ENCODE assay signal across 1 cellular context in genomic region chr2:25521665-25522387, GRCh38.
TF ChIP-seq lines count a peak whose summit lies in the region.

No MANE protein-coding gene starts in this region.

TF ChIP-seq in HEK293, 187 proteins besides CTCF, POLR2A, EP300 and RAD21 (continued from another document):
- no peak for TF ChIP-seq ZNF112 (tag by site-specific recombination; IDR thresholded peaks at IDR 0.05)
- no peak for TF ChIP-seq SP3 (tag by site-specific recombination; IDR thresholded peaks at IDR 0.05)
- peak; percentile 83 for TF ChIP-seq PRDM10 (tag by site-specific recombination; IDR thresholded peaks at IDR 0.05)
- TF ChIP-seq ZNF138 (tag by site-specific recombination; IDR thresholded peaks at IDR 0.05; ENCODE audit: borderline replicate concordance) = no peak
- no peak for TF ChIP-seq ZNF600 (tag by site-specific recombination; IDR thresholded peaks at IDR 0.05)
- no peak for TF ChIP-seq ZNF398 (tag by site-specific recombination; IDR thresholded peaks at IDR 0.05)
- no peak for TF ChIP-seq ZNF529 (tag by site-specific recombination; IDR thresholded peaks at IDR 0.05; ENCODE audit: insufficient replicate concordance)
- peak; percentile 21; the same call in 1 of the 2 replicates for TF ChIP-seq OSR2 (tag by site-specific recombination; IDR thresholded peaks at IDR 0.05)
- TF ChIP-seq ZXDB (tag by site-specific recombination; IDR thresholded peaks at IDR 0.05) = no peak
- no peak for TF ChIP-seq ZNF280D (tag by site-specific recombination; IDR thresholded peaks at IDR 0.05)
- 0 out of 2 replicates have a peak, but pooled peaks have one; percentile 10 for TF ChIP-seq ZNF366 (tag by site-specific recombination; conservative IDR thresholded peaks at IDR 0.05)
- no peak for TF ChIP-seq ZNF19 (tag by site-specific recombination; IDR thresholded peaks at IDR 0.05; ENCODE audit: low read depth)
- TF ChIP-seq ZNF362 (tag by site-specific recombination; IDR thresholded peaks at IDR 0.05) = no peak
- no peak for TF ChIP-seq ZNF544 (tag by site-specific recombination; IDR thresholded peaks at IDR 0.05)
- peak; percentile 92 for TF ChIP-seq SP7 (tag by site-specific recombination; IDR thresholded peaks at IDR 0.05)
- TF ChIP-seq ZNF214 (tag by site-specific recombination; IDR thresholded peaks at IDR 0.05; ENCODE audit: borderline replicate concordance) = no peak
- no peak for TF ChIP-seq ZNF792 (tag by site-specific recombination; IDR thresholded peaks at IDR 0.05)
- TF ChIP-seq KLF8 (tag by site-specific recombination; IDR thresholded peaks at IDR 0.05) = no peak
- no peak for TF ChIP-seq ZNF555 (tag by site-specific recombination; conservative IDR thresholded peaks at IDR 0.05)
- TF ChIP-seq ZFP37 (tag by site-specific recombination; IDR thresholded peaks at IDR 0.05) = no peak
- TF ChIP-seq, protein P1, sequence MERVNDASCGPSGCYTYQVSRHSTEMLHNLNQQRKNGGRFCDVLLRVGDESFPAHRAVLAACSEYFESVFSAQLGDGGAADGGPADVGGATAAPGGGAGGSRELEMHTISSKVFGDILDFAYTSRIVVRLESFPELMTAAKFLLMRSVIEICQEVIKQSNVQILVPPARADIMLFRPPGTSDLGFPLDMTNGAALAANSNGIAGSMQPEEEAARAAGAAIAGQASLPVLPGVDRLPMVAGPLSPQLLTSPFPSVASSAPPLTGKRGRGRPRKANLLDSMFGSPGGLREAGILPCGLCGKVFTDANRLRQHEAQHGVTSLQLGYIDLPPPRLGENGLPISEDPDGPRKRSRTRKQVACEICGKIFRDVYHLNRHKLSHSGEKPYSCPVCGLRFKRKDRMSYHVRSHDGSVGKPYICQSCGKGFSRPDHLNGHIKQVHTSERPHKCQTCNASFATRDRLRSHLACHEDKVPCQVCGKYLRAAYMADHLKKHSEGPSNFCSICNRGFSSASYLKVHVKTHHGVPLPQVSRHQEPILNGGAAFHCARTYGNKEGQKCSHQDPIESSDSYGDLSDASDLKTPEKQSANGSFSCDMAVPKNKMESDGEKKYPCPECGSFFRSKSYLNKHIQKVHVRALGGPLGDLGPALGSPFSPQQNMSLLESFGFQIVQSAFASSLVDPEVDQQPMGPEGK (tag by site-specific recombination; IDR thresholded peaks at IDR 0.05) = peak; percentile 37; the same call in 1 of the 2 replicates
- no peak for TF ChIP-seq ZNF426 (tag by site-specific recombination; IDR thresholded peaks at IDR 0.05)
- TF ChIP-seq ZNF785 (tag by site-specific recombination; IDR thresholded peaks at IDR 0.05) = no peak
- TF ChIP-seq ZNF701 (tag by site-specific recombination; IDR thresholded peaks at IDR 0.05) = no peak
- TF ChIP-seq FEZF1 (tag by site-specific recombination; IDR thresholded peaks at IDR 0.05) = no peak
- TF ChIP-seq ZNF302 (tag by site-specific recombination; IDR thresholded peaks at IDR 0.05; ENCODE audit: low read depth) = no peak
